1 cellular context compared by ENCODE assay signal in genomic region chr4:5098176-5098575, GRCh38.
TF ChIP-seq lines count a peak whose summit lies in the region.

No MANE protein-coding gene starts in this region.

TF ChIP-seq in IMR-90, 13 proteins besides CTCF, POLR2A, EP300 and RAD21 (continued from another document):
- TF ChIP-seq RCOR1 (IDR thresholded peaks at IDR 0.05; ENCODE audit: insufficient replicate concordance, low read length): no peak
- TF ChIP-seq MAZ (IDR thresholded peaks at IDR 0.05; ENCODE audit: borderline replicate concordance, low read depth, low read length): no peak
- TF ChIP-seq SMC3 (IDR thresholded peaks at IDR 0.05; ENCODE audit: low read depth, low read length): no peak
- no peak for TF ChIP-seq FOS (IDR thresholded peaks at IDR 0.05; ENCODE audit: low read depth, low read length)
- TF ChIP-seq ELK1 (IDR thresholded peaks at IDR 0.05; ENCODE audit: borderline replicate concordance, low read depth, low read length): no peak
- no peak for TF ChIP-seq MAFK (IDR thresholded peaks at IDR 0.05; ENCODE audit: low read depth, low read length)
- no peak for TF ChIP-seq CEBPB (IDR thresholded peaks at IDR 0.05; ENCODE audit: low read depth, low read length)
- no peak for TF ChIP-seq RFX5 (IDR thresholded peaks at IDR 0.05; ENCODE audit: low read depth, low read length)
